ENCODE assay signal across 8 cellular contexts in the genomic region with DNA sequence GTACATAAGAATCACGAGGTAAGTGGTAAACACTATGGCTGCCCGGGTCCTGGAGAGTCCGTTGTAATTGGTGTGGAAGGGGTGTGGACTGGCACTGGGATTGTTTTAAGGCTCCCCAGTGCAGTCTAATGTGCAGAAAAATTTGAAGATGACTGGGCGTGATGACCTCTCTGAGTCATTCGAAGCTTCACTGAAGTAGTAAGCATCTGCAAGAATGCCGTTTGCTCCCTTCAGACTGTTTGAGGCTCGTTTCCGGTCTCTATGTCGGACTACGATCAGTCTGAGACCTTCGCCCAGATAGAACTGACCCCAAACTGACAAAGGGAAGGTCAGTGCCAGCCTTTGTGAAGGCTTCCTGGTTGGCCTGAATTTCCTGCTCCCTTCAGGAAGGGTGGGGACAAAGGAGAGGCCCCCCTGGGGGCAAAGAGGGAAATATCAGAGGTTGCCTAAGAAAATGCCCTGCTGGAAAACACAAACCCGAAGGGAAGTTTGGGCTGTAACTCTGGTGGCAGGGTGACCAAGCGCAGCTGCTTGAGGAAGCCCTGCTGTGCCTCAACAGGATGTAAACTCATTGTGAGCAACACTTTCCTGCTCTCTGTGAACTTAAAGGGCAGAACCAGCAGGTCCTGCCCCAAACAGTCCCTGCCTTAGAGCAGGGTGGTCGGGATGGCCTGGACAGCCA. TPM values are rescaled to one million over a fixed set of nuclear protein-coding genes. Genes with fewer than 3 reads are reported as not detected.
DNase-seq lines count a peak whose midpoint lies in the region; ATAC-seq, FAIRE-seq and TF ChIP-seq lines count a peak whose summit lies in the region.

No MANE protein-coding gene starts in this region.

- H3K27me3 ChIP-seq in Karpas-422 (ENCODE audit: low read length), result no peaks in the 10 kb centered on the region
- H3K27me3 ChIP-seq in keratinocyte (ENCODE audit: control insufficient read depth, extremely low read depth, insufficient read depth, low read length), result no peaks in the 10 kb centered on the region
- H3K27me3 ChIP-seq in subcutaneous abdominal adipose tissue (ENCODE audit: control insufficient read depth in 5 of 5, insufficient read depth in 4 of 5, low read length in 5 of 5), result no peaks in the 10 kb centered on the region

- no peak overlapping the region for H3K27ac ChIP-seq in Karpas-422 (ENCODE audit: low read length)
- H3K27ac ChIP-seq in keratinocyte (ENCODE audit: control insufficient read depth, insufficient read depth, low read length), result peak overlapping the region; percentile 12
- H3K27ac ChIP-seq in subcutaneous abdominal adipose tissue (ENCODE audit: low read depth, low read length), result peak overlapping the region; percentile 88

- DNase-seq in activated CD4-positive, alpha-beta T cell treated with anti-CD3 and anti-CD28 coated beads for 36 hours, result peak; percentile 66
- DNase-seq in activated CD4-positive, alpha-beta T cell treated with anti-CD3 and anti-CD28 coated beads, Interleukin-2, amount 50 U/mL, for 4 hours, result no peak
- no peak for DNase-seq in Karpas-422
- DNase-seq in activated naive CD8-positive, alpha-beta T cell treated with anti-CD3 and anti-CD28 coated beads for 36 hours, result peak; percentile 39
- DNase-seq in keratinocyte (ENCODE audit: low read depth, low spot score), result no peak
- DNase-seq in DMS79 (lab: John Stamatoyannopoulos, UW), result no peak

- H3K4me3 ChIP-seq in Karpas-422 (ENCODE audit: low read length), result 0 out of 2 replicates have a peak overlapping the region, but pooled peaks have one; percentile 7
- H3K4me3 ChIP-seq in keratinocyte (ENCODE audit: control insufficient read depth in 2 of 3, extremely low read depth in 1 of 3, insufficient read depth in 2 of 3, low read depth in 1 of 3, low read length in 3 of 3), result no peak overlapping the region
- peak overlapping the region in 4 of 5 donors; percentile 2 to 46 (median 18) for H3K4me3 ChIP-seq in subcutaneous abdominal adipose tissue (ENCODE audit: low read depth in 1 of 5, low read length in 5 of 5)

- H4K20me1 ChIP-seq in Karpas-422 (ENCODE audit: insufficient read depth, low read depth, low read length), result no peaks in the 10 kb centered on the region
- H4K20me1 ChIP-seq in keratinocyte (ENCODE audit: control insufficient read depth, extremely low read depth, insufficient read depth, low read length), result no peaks in the 10 kb centered on the region

- ATAC-seq in activated CD4-positive, alpha-beta T cell treated with anti-CD3 and anti-CD28 coated beads for 36 hours, result peak; percentile 90
- no peak for ATAC-seq in HG03571 (IDR thresholded peaks at IDR 0.05; ENCODE audit: unreplicated experiment)

- no peaks in the 10 kb centered on the region for H3K36me3 Mint-ChIP-seq in activated CD4-positive, alpha-beta T cell treated with anti-CD3 and anti-CD28 coated beads for 36 hours (ENCODE audit: low read depth)
- no peaks in the 10 kb centered on the region for H3K36me3 Mint-ChIP-seq in activated naive CD8-positive, alpha-beta T cell treated with anti-CD3 and anti-CD28 coated beads for 36 hours

- H3K27me3 Mint-ChIP-seq in activated CD4-positive, alpha-beta T cell treated with anti-CD3 and anti-CD28 coated beads for 36 hours, result no peaks in the 10 kb centered on the region
- H3K27me3 Mint-ChIP-seq in activated naive CD8-positive, alpha-beta T cell treated with anti-CD3 and anti-CD28 coated beads for 36 hours, result no peaks in the 10 kb centered on the region

- no peaks in the 10 kb centered on the region for H3K9me1 ChIP-seq in keratinocyte (ENCODE audit: control insufficient read depth, extremely low read depth, insufficient read depth, low read length)

- peaks cover 10% of the 10 kb centered on the region for H3K4me1 ChIP-seq in Karpas-422 (ENCODE audit: low read length)
- H3K4me1 ChIP-seq in keratinocyte (ENCODE audit: control insufficient read depth, extremely low read depth, insufficient read depth, low read length), result peaks cover 26% of the 10 kb centered on the region
- H3K4me1 ChIP-seq in subcutaneous abdominal adipose tissue (ENCODE audit: control insufficient read depth in 5 of 5, insufficient read depth in 5 of 5, low read length in 5 of 5), result peaks cover 11 to 54% (median 42%) of the 10 kb centered on the region in 5 donors

- H3K9me2 ChIP-seq in Karpas-422 (replicated peaks; ENCODE audit: insufficient read depth, low read length), result no peaks in the 10 kb centered on the region

- no peaks in the 10 kb centered on the region for H3K79me2 ChIP-seq in Karpas-422 (ENCODE audit: low read length)
- no peaks in the 10 kb centered on the region for H3K79me2 ChIP-seq in keratinocyte (ENCODE audit: control insufficient read depth, insufficient read depth, low read length)

- peak overlapping the region; percentile 85 for H3K27ac Mint-ChIP-seq in activated CD4-positive, alpha-beta T cell treated with anti-CD3 and anti-CD28 coated beads for 36 hours
- H3K27ac Mint-ChIP-seq in activated naive CD8-positive, alpha-beta T cell treated with anti-CD3 and anti-CD28 coated beads for 36 hours, result peak overlapping the region; percentile 23

- POLR2A ChIA-PET in activated CD4-positive, alpha-beta T cell treated with anti-CD3 and anti-CD28 coated beads for 36 hours (lab: Charles Lee), result no interaction called here

- H2AFZ ChIP-seq in Karpas-422 (ENCODE audit: low read length) (peak overlapping the region; percentile 65), keratinocyte (ENCODE audit: control insufficient read depth, low read length) (no peak overlapping the region)

- intact Hi-C loops in activated CD4-positive, alpha-beta T cell treated with anti-CD3 and anti-CD28 coated beads for 36 hours (cut with DNase I, micrococcal nuclease), result loop anchor here in 1 of 2 experiments (10.0 kb wide), 2 partner anchors 319 to 539 kb away; a partner anchor contains a TSS

- peak overlapping the region; percentile 51 for H3K4me3 Mint-ChIP-seq in activated CD4-positive, alpha-beta T cell treated with anti-CD3 and anti-CD28 coated beads for 36 hours
- no peak overlapping the region for H3K4me3 Mint-ChIP-seq in activated naive CD8-positive, alpha-beta T cell treated with anti-CD3 and anti-CD28 coated beads for 36 hours

- no peak for TF ChIP-seq CTCF in keratinocyte (optimal IDR thresholded peaks at IDR 0.05 in 1 of 3, IDR thresholded peaks at IDR 0.05 in 1 of 3, conservative IDR thresholded peaks at IDR 0.05 in 1 of 3; ENCODE audit: extremely low read depth in 1 of 3, insufficient read depth in 2 of 3, low read length in 3 of 3)

- H3K9me3 ChIP-seq in Karpas-422 (ENCODE audit: low read length) (no peaks in the 10 kb centered on the region), keratinocyte (ENCODE audit: control insufficient read depth, low read depth, low read length) (no peaks in the 10 kb centered on the region), subcutaneous abdominal adipose tissue (ENCODE audit: control insufficient read depth in 5 of 5, low read length in 5 of 5) (no peaks in the 10 kb centered on the region)

- no peaks in the 10 kb centered on the region for H3K9me3 Mint-ChIP-seq in activated CD4-positive, alpha-beta T cell treated with anti-CD3 and anti-CD28 coated beads for 36 hours (ENCODE audit: low read depth)
- no peaks in the 10 kb centered on the region for H3K9me3 Mint-ChIP-seq in activated naive CD8-positive, alpha-beta T cell treated with anti-CD3 and anti-CD28 coated beads for 36 hours

- H3K4me2 ChIP-seq in Karpas-422 (ENCODE audit: low read depth, low read length, poor library complexity, severe bottlenecking) (peak overlapping the region; percentile 20), keratinocyte (ENCODE audit: control insufficient read depth, extremely low read depth, insufficient read depth, low read depth, low read length) (no peak overlapping the region)

- H3K36me3 ChIP-seq in Karpas-422 (ENCODE audit: insufficient read depth, low read length) (no peaks in the 10 kb centered on the region), keratinocyte (ENCODE audit: control insufficient read depth in 2 of 2, extremely low read depth in 1 of 2, insufficient read depth in 2 of 2, low read length in 2 of 2) (no peaks in the 10 kb centered on the region), subcutaneous abdominal adipose tissue (ENCODE audit: control insufficient read depth in 5 of 5, insufficient read depth in 5 of 5, low read length in 5 of 5) (peaks cover 0 to 8% (median 0%) of the 10 kb centered on the region in 5 donors)

- no peak for FAIRE-seq in keratinocyte (lab: Jason Lieb, UNC)

- peaks cover 56% of the 10 kb centered on the region for H3K4me1 Mint-ChIP-seq in activated CD4-positive, alpha-beta T cell treated with anti-CD3 and anti-CD28 coated beads for 36 hours
- peaks cover 45% of the 10 kb centered on the region for H3K4me1 Mint-ChIP-seq in activated naive CD8-positive, alpha-beta T cell treated with anti-CD3 and anti-CD28 coated beads for 36 hours

- dilution Hi-C loops in keratinocyte (cut with MboI; ENCODE audit: extremely low pct_ligation_motif_present, low sequenced_read_pairs), result no loop called here

- CTCF ChIA-PET in activated CD4-positive, alpha-beta T cell treated with anti-CD3 and anti-CD28 coated beads for 36 hours (lab: Charles Lee), result interaction anchor here (0.5 to 1.1 kb wide), 5 partner anchors 10 to 413 kb away, joined by 3 to 4 read pairs (median 3); no protein-coding TSS in a partner anchor

- H3K9ac ChIP-seq in Karpas-422 (ENCODE audit: low read length), result peak overlapping the region; percentile 8; the same call in 1 of the 2 replicates
- H3K9ac ChIP-seq in keratinocyte (ENCODE audit: control insufficient read depth, extremely low read depth, insufficient read depth, low read length), result no peak overlapping the region
- H3K9ac ChIP-seq in subcutaneous abdominal adipose tissue (ENCODE audit: low read length in 5 of 5), result peak overlapping the region in 4 of 5 donors; percentile 4 to 48 (median 22)

RNA-seq across cellular contexts. Expression of a gene that starts 34.6 kb away (rescaled TPM):
- 1 to 10 TPM; 3.8 to 4.4 TPM for total RNA-seq in activated CD4-positive, alpha-beta T cell treated with anti-CD3 and anti-CD28 coated beads for 36 hours
- total RNA-seq in Karpas-422 (2014; rRNA removed; shearing (Covaris generic); ENCODE audit: low replicate concordance), result 5.2 and 7.1 TPM in 2 replicates
- 1 to 10 TPM; 2.2 to 2.7 TPM for total RNA-seq in activated naive CD8-positive, alpha-beta T cell treated with anti-CD3 and anti-CD28 coated beads for 36 hours
- 12.0 to 18.5 TPM (median 14.1 TPM) in 3 replicates for polyA plus RNA-seq in keratinocyte
- 3.3 TPM for polyA plus RNA-seq in keratinocyte (2011; ENCODE audit: low read depth)
- 6.0 and 6.9 TPM in 2 replicates for polyA plus RNA-seq in keratinocyte (2011; cell fraction: cytosol; rRNA removed)
- 21.6 and 22.4 TPM in 2 replicates for polyA plus RNA-seq in keratinocyte (2011; cell fraction: nucleus; rRNA removed)
- 8.5 and 8.9 TPM in 2 replicates for polyA plus RNA-seq in keratinocyte (2012; ENCODE audit: low replicate concordance)
- 11.5 to 17.0 TPM (median 13.6 TPM) in 3 replicates for polyA minus RNA-seq in keratinocyte
- 5.9 TPM for polyA minus RNA-seq in keratinocyte (2011; cell fraction: cytosol; rRNA and poly(A)+ RNA removed)
- polyA minus RNA-seq in keratinocyte (2011; cell fraction: nucleus; rRNA and poly(A)+ RNA removed), result 20.4 and 33.4 TPM in 2 replicates

RNA-seq across cellular contexts. Expression of a gene that starts 34.8 kb away (rescaled TPM):
- 10 to 100 TPM; 22.3 to 23.2 TPM for total RNA-seq in activated CD4-positive, alpha-beta T cell treated with anti-CD3 and anti-CD28 coated beads for 36 hours
- total RNA-seq in Karpas-422 (2014; rRNA removed; shearing (Covaris generic); ENCODE audit: low replicate concordance), result 52.7 and 58.9 TPM in 2 replicates
- total RNA-seq in activated naive CD8-positive, alpha-beta T cell treated with anti-CD3 and anti-CD28 coated beads for 36 hours, result 10 to 100 TPM; 23.0 to 23.3 TPM
- polyA plus RNA-seq in keratinocyte, result 17.1 to 23.1 TPM (median 22.9 TPM) in 3 replicates
- polyA plus RNA-seq in keratinocyte (2011; ENCODE audit: low read depth), result 8.2 TPM
- polyA plus RNA-seq in keratinocyte (2011; cell fraction: cytosol; rRNA removed), result 13.5 and 20.6 TPM in 2 replicates
- 15.3 and 17.7 TPM in 2 replicates for polyA plus RNA-seq in keratinocyte (2011; cell fraction: nucleus; rRNA removed)
- 8.6 and 15.1 TPM in 2 replicates for polyA plus RNA-seq in keratinocyte (2012; ENCODE audit: low replicate concordance)
- polyA minus RNA-seq in keratinocyte, result 22.0 to 22.7 TPM (median 22.3 TPM) in 3 replicates
- 19.0 TPM for polyA minus RNA-seq in keratinocyte (2011; cell fraction: cytosol; rRNA and poly(A)+ RNA removed)
- 15.1 and 29.2 TPM in 2 replicates for polyA minus RNA-seq in keratinocyte (2011; cell fraction: nucleus; rRNA and poly(A)+ RNA removed)

Comparison
In these comparisons a context has a peak if more than half of its experiments do, and no peak if none do; other contexts are left out.
1. DNase-seq: peak in activated CD4-positive, alpha-beta T cell treated with anti-CD3 and anti-CD28 coated beads for 36 hours (single experiment) and activated naive CD8-positive, alpha-beta T cell treated with anti-CD3 and anti-CD28 coated beads for 36 hours (single experiment); none in activated CD4-positive, alpha-beta T cell treated with anti-CD3 and anti-CD28 coated beads, Interleukin-2, amount 50 U/mL, for 4 hours (0 of 2), Karpas-422 (single experiment), keratinocyte (single experiment) and DMS79 (single experiment).
2. H3K4me3 ChIP-seq: peak in Karpas-422 (single experiment) and subcutaneous abdominal adipose tissue (4 of 5); none in keratinocyte (0 of 3).